9 cellular contexts compared by ENCODE assay signal in genomic region chr4:152462047-152462446, GRCh38.
DNase-seq lines count a peak whose midpoint lies in the region; ATAC-seq, FAIRE-seq and TF ChIP-seq lines count a peak whose summit lies in the region.
"Had no signal": no experiment of that assay in that cellular context is flagged by ENCODE, and none has a peak within 500 bp of the region (broad histone marks: within the 10 kb centered on the region; RNA-seq: fewer than 3 reads in every experiment).

No MANE protein-coding gene starts in this region.

- FAIRE-seq in GM12892 (lab: Jason Lieb, UNC) (peak; percentile 95), GM12878 (lab: Jason Lieb, UNC) (peak; percentile 18)

- TF ChIP-seq EP300 in GM12878 (IDR thresholded peaks at IDR 0.05; ENCODE audit: borderline replicate concordance in 1 of 2, control insufficient read depth in 1 of 2, low read depth in 2 of 2, low read length in 2 of 2), result no peak

- no peak for TF ChIP-seq RAD21 in GM12878 (IDR thresholded peaks at IDR 0.05; ENCODE audit: insufficient read depth, low read depth, low read length)

- intact Hi-C loops in GM12878 (cut with micrococcal nuclease; ENCODE audit: unreplicated experiment), result loop anchor here (2.0 to 5.0 kb wide), 3 partner anchors 23 to 177 kb away; no protein-coding TSS in a partner anchor
- intact Hi-C loops in A673 (cut with micrococcal nuclease; ENCODE audit: unreplicated experiment), result loop anchor here (5.0 kb wide), 1 partner anchor 260 kb away; no protein-coding TSS in a partner anchor

- H3K27ac ChIP-seq in GM12878 (ENCODE audit: control insufficient read depth, insufficient read depth), result peak overlapping the region; percentile 41
- no peak overlapping the region for H3K27ac ChIP-seq in A673 (ENCODE audit: low read depth, low read length, poor library complexity, severe bottlenecking)
- H3K27ac ChIP-seq: esophagus muscularis mucosa had no signal

- CTCF ChIA-PET in GM12878 (lab: Yijun Ruan, JAX), result interaction anchor here (0.6 to 2.2 kb wide), 7 partner anchors 10 to 63 kb away, joined by 3 to 11 read pairs (median 4); no protein-coding TSS in a partner anchor
- CTCF ChIA-PET in A673 (lab: Charles Lee), result no interaction called here

- TF ChIP-seq CTCF in GM12878 (IDR thresholded peaks at IDR 0.05 in 2 of 3, conservative IDR thresholded peaks at IDR 0.05 in 1 of 3; ENCODE audit: control insufficient read depth in 2 of 3, extremely low read depth in 1 of 3, insufficient read depth in 1 of 3, low read depth in 3 of 3, low read length in 3 of 3) (no peak), A673 (conservative IDR thresholded peaks at IDR 0.05; ENCODE audit: low read depth, low read length) (no peak)

- peaks cover 54% of the 10 kb centered on the region for H3K4me1 ChIP-seq in GM12878 (ENCODE audit: control insufficient read depth, insufficient read depth, low read length)
- H3K4me1 ChIP-seq in A673 (ENCODE audit: insufficient read depth, low read length, poor library complexity, severe bottlenecking), result peaks cover 34% of the 10 kb centered on the region

- BruUV-seq in GM12878 (replicated peaks; lab: Mats Ljungman, UMichigan) (no TSS peak), A673 (replicated peaks; lab: Mats Ljungman, UMichigan) (no TSS peak)

- peaks cover 70% of the 10 kb centered on the region for H3K79me2 ChIP-seq in GM12878 (ENCODE audit: control insufficient read depth, insufficient read depth, low read length)

- in situ Hi-C loops in GM12878 (cut with MboI), result no loop called here

- H3K4me2 ChIP-seq in GM12878 (ENCODE audit: control insufficient read depth, insufficient read depth), result peak overlapping the region; percentile 73

- H3K27me3 ChIP-seq in GM12878 (replicated peaks in 1 of 2; ENCODE audit: control insufficient read depth in 2 of 2, insufficient read depth in 2 of 2, low read length in 1 of 2) (no peaks in the 10 kb centered on the region), A673 (replicated peaks; ENCODE audit: insufficient read depth, low read depth, low read length, poor library complexity) (no peaks in the 10 kb centered on the region)
- H3K27me3 ChIP-seq: esophagus muscularis mucosa had no signal

- H3K36me3 ChIP-seq in GM12878 (ENCODE audit: control insufficient read depth in 2 of 2, insufficient read depth in 2 of 2, low read length in 1 of 2), result peaks cover 0 to 2% of the 10 kb centered on the region in 2 experiments; a peak in 1 of 4 replicates
- no peaks in the 10 kb centered on the region for H3K36me3 ChIP-seq in A673 (ENCODE audit: insufficient read depth, low read length, poor library complexity, severe bottlenecking)
- H3K36me3 ChIP-seq: esophagus muscularis mucosa had no signal

- H3K9ac ChIP-seq in GM12878 (ENCODE audit: control insufficient read depth, insufficient read depth, low read length), result no peak overlapping the region

- H3K4me3 ChIP-seq in GM12878 (0 out of 2 replicates have a peak overlapping the region, but pooled peaks have one; percentile 42), A673 (ENCODE audit: low read depth, low read length, poor library complexity, severe bottlenecking) (no peak overlapping the region)
- H3K4me3 ChIP-seq: esophagus muscularis mucosa had no signal

- no peaks in the 10 kb centered on the region for H4K20me1 ChIP-seq in GM12878 (ENCODE audit: control insufficient read depth, insufficient read depth)

- SMC1A ChIA-PET in GM12878 (lab: Charles Lee; ENCODE audit: uncharacterized antibody, unreplicated experiment), result interaction anchor here (0.6 to 9.2 kb wide), 9 partner anchors 24 to 217 kb away, joined by 3 to 227 read pairs (median 5); no protein-coding TSS in a partner anchor

- H2AFZ ChIP-seq in GM12878 (ENCODE audit: control insufficient read depth, low read depth, low read length), result no peak overlapping the region

- TF ChIP-seq POLR2A in GM12892 (IDR thresholded peaks at IDR 0.05; ENCODE audit: low read depth, low read length), result no peak
- TF ChIP-seq POLR2A in GM12878 (IDR thresholded peaks at IDR 0.05; ENCODE audit: low read depth, low read length), result no peak

- POLR2A ChIA-PET in GM12878 (lab: Charles Lee) (interaction anchor here (0.7 to 1.0 kb wide), 3 partner anchors 37 to 72 kb away, joined by 3 to 5 read pairs (median 3); no protein-coding TSS in a partner anchor), A673 (lab: Charles Lee; ENCODE audit: low non-redundant PET) (no interaction called here)

- 0% methylated on average over 2 of the region's 2 CpGs for WGBS in GM12878 (ENCODE audit: insufficient coverage, insufficient replicate concordance, low lambda C conversion rate, missing lambda C conversion rate)

- no peaks in the 10 kb centered on the region; the same call in 2 of the 3 replicates for H3K9me3 ChIP-seq in GM12878 (replicated peaks; ENCODE audit: control insufficient read depth, insufficient read depth, low read length)
- no peaks in the 10 kb centered on the region for H3K9me3 ChIP-seq in A673 (ENCODE audit: low read depth, low read length, poor library complexity, severe bottlenecking)
- H3K9me3 ChIP-seq: esophagus muscularis mucosa had no signal

- DNase-seq in GM12892 (ENCODE audit: insufficient read length) (no peak), GM12878 (ENCODE audit: low read depth, low spot score) (peak; percentile 64), HUDEP-2 (lab: John Stamatoyannopoulos, UW; ENCODE audit: unreplicated experiment in 76 of 76) (no peak), A673 (ENCODE audit: low spot score) (no peak)
- no peak for DNase-seq in stimulated activated CD4-positive, alpha-beta T cell treated with anti-CD3 and anti-CD28 coated beads, Interleukin-1b, Interleukin-23, amount 100 ng/mL, for 48 hours
- no peak for DNase-seq in activated naive CD4-positive, alpha-beta T cell treated with Interleukin-2 at 50 U/mL for 16 hours

- peak; percentile 51 for ATAC-seq in GM21390 (IDR thresholded peaks at IDR 0.05; ENCODE audit: unreplicated experiment)
- ATAC-seq in HG03342 (IDR thresholded peaks at IDR 0.05; ENCODE audit: unreplicated experiment), result peak; percentile 49
- peak; percentile 75 for ATAC-seq in GM12878

- RAD21 ChIA-PET in GM12878 (lab: Charles Lee; ENCODE audit: unreplicated experiment), result interaction anchor here (0.7 to 5.5 kb wide), 3 partner anchors 40 to 179 kb away, joined by 3 to 90 read pairs (median 39); no protein-coding TSS in a partner anchor

TF ChIP-seq in GM12878, 131 proteins besides CTCF, POLR2A, EP300 and RAD21 (continues in another document):
- TF ChIP-seq IKZF2 (IDR thresholded peaks at IDR 0.05) (peak; percentile 52 to 62; a peak in 2 of 4 replicates), FOXM1 (IDR thresholded peaks at IDR 0.05; ENCODE audit: low read depth, low read length) (0 out of 2 replicates have a peak, but pooled peaks have one; percentile 13), HDGF (IDR thresholded peaks at IDR 0.05) (no peak), TCF12 (IDR thresholded peaks at IDR 0.05; ENCODE audit: low read depth, low read length) (peak; percentile 64), KDM1A (IDR thresholded peaks at IDR 0.05; ENCODE audit: borderline replicate concordance) (no peak), PAX5 (IDR thresholded peaks at IDR 0.05; ENCODE audit: borderline replicate concordance, low read depth, low read length) (peak; percentile 33; the same call in 1 of the 2 replicates), PML (IDR thresholded peaks at IDR 0.05; ENCODE audit: low read length) (no peak), SMARCA5 (IDR thresholded peaks at IDR 0.05) (no peak), HCFC1 (IDR thresholded peaks at IDR 0.05; ENCODE audit: low read length) (no peak), RUNX3 (IDR thresholded peaks at IDR 0.05; ENCODE audit: low read length) (peak; percentile 75), TCF3 (IDR thresholded peaks at IDR 0.05; ENCODE audit: borderline replicate concordance, insufficient read depth, low read depth, low read length) (0 out of 2 replicates have a peak, but pooled peaks have one; percentile 72), CHD4 (IDR thresholded peaks at IDR 0.05) (no peak), BCL11A (IDR thresholded peaks at IDR 0.05; ENCODE audit: low read depth, low read length) (peak; percentile 62; the same call in 1 of the 2 replicates), CBX5 (IDR thresholded peaks at IDR 0.05; ENCODE audit: low read depth) (no peak)
- TF ChIP-seq, protein P1, sequence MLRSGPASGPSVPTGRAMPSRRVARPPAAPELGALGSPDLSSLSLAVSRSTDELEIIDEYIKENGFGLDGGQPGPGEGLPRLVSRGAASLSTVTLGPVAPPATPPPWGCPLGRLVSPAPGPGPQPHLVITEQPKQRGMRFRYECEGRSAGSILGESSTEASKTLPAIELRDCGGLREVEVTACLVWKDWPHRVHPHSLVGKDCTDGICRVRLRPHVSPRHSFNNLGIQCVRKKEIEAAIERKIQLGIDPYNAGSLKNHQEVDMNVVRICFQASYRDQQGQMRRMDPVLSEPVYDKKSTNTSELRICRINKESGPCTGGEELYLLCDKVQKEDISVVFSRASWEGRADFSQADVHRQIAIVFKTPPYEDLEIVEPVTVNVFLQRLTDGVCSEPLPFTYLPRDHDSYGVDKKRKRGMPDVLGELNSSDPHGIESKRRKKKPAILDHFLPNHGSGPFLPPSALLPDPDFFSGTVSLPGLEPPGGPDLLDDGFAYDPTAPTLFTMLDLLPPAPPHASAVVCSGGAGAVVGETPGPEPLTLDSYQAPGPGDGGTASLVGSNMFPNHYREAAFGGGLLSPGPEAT (IDR thresholded peaks at IDR 0.05; ENCODE audit: low read depth), result 0 out of 2 replicates have a peak, but pooled peaks have one; percentile 11
- TF ChIP-seq, protein P2, sequence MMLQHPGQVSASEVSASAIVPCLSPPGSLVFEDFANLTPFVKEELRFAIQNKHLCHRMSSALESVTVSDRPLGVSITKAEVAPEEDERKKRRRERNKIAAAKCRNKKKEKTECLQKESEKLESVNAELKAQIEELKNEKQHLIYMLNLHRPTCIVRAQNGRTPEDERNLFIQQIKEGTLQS (IDR thresholded peaks at IDR 0.05; ENCODE audit: borderline replicate concordance, extremely low read depth, low read depth, low read length), result no peak
- TF ChIP-seq, protein P3, sequence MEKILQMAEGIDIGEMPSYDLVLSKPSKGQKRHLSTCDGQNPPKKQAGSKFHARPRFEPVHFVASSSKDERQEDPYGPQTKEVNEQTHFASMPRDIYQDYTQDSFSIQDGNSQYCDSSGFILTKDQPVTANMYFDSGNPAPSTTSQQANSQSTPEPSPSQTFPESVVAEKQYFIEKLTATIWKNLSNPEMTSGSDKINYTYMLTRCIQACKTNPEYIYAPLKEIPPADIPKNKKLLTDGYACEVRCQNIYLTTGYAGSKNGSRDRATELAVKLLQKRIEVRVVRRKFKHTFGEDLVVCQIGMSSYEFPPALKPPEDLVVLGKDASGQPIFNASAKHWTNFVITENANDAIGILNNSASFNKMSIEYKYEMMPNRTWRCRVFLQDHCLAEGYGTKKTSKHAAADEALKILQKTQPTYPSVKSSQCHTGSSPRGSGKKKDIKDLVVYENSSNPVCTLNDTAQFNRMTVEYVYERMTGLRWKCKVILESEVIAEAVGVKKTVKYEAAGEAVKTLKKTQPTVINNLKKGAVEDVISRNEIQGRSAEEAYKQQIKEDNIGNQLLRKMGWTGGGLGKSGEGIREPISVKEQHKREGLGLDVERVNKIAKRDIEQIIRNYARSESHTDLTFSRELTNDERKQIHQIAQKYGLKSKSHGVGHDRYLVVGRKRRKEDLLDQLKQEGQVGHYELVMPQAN (conservative IDR thresholded peaks at IDR 0.05), result no peak
